Comparison of ENCODE assay signal across 14 cellular contexts in genomic region chr17:17077861-17078732, GRCh38. TPM values are rescaled to one million over a fixed set of nuclear protein-coding genes. Genes with fewer than 3 reads are reported as not detected.
DNase-seq lines count a peak whose midpoint lies in the region; ATAC-seq, FAIRE-seq and TF ChIP-seq lines count a peak whose summit lies in the region.
"Had no signal": no experiment of that assay in that cellular context is flagged by ENCODE, and none has a peak within 500 bp of the region (broad histone marks: within the 10 kb centered on the region; RNA-seq: fewer than 3 reads in every experiment).

No MANE protein-coding gene starts in this region.

- TF ChIP-seq CTCF in 22Rv1 (IDR thresholded peaks at IDR 0.05) (no peak), Peyer's patch (IDR thresholded peaks at IDR 0.05) (peak in 2 of 6 experiments; percentile 16 to 26), pancreas (IDR thresholded peaks at IDR 0.05) (no peak)

- no peak for TF ChIP-seq POLR2A in Peyer's patch (IDR thresholded peaks at IDR 0.05)

- H3K4me1 ChIP-seq in Peyer's patch (peaks cover 0 to 78% (median 7%) of the 10 kb centered on the region in 4 donors), pancreas (peaks cover 16 to 33% (median 27%) of the 10 kb centered on the region in 3 donors)

- H3K27ac ChIP-seq in 22Rv1 (0 out of 2 replicates have a peak overlapping the region, but pooled peaks have one; percentile 13), Peyer's patch (peak overlapping the region in 3 of 4 donors; percentile 43 to 81 (median 76)), pancreas (peak overlapping the region; percentile 24 to 66 (median 45))
- H3K27ac ChIP-seq: SJCRH30 had no signal

- H3K9me3 ChIP-seq in Peyer's patch = no peaks in the 10 kb centered on the region
- H3K9me3 ChIP-seq in pancreas = no peaks in the 10 kb centered on the region
- H3K9me3 ChIP-seq: SJCRH30 had no signal

- WGBS in pancreas, 2 donors = 57 to 62% methylated on average over 15 of the region's 15 CpGs

- intact Hi-C loops in pancreas (cut with DNase I) = loop anchor here in 1 of 3 donors (10.0 kb wide), 1 partner anchor 63 kb away; no protein-coding TSS in a partner anchor

- DNase-seq in Peyer's patch (peak in 2 of 3 donors; percentile 85 to 90), islet precursor cell (peak; percentile 91), pancreas (peak; percentile 66 to 73 (median 69)), GM19240 (ENCODE audit: insufficient read length, low spot score) (no peak)
- DNase-seq: activated naive CD8-positive, alpha-beta T cell treated with anti-CD3 and anti-CD28 coated beads, Interleukin-2, amount 10 ng/mL, durations not matched to agents 7 days and 5 days; NCI-H146; NCI-H774; nucleus accumbens; SJCRH30; stimulated activated CD4-positive, alpha-beta T cell treated with anti-CD3 and anti-CD28 coated beads, Interleukin-15, amount 100 ng/mL, for 24 hours had no signal

- ATAC-seq in pancreas = peak; percentile 87 to 93 (median 90)
- ATAC-seq in GM18519 (IDR thresholded peaks at IDR 0.05; ENCODE audit: low FRiP score, unreplicated experiment) = no peak
- ATAC-seq in HG02870 (IDR thresholded peaks at IDR 0.05; ENCODE audit: unreplicated experiment) = no peak
- ATAC-seq in HG03097 (IDR thresholded peaks at IDR 0.05; ENCODE audit: low FRiP score, unreplicated experiment) = no peak

- H3K36me3 ChIP-seq in Peyer's patch (peaks cover 0 to 32% (median 0%) of the 10 kb centered on the region in 3 donors), pancreas (peaks cover 0 to 11% (median 5%) of the 10 kb centered on the region in 3 donors)

- no peak for FAIRE-seq in pancreas (lab: Jason Lieb, UNC)

- H3K4me3 ChIP-seq in Peyer's patch (no peak overlapping the region), pancreas (no peak overlapping the region)
- H3K4me3 ChIP-seq: SJCRH30 had no signal

- H3K27me3 ChIP-seq in Peyer's patch = no peaks in the 10 kb centered on the region
- no peaks in the 10 kb centered on the region for H3K27me3 ChIP-seq in pancreas
- H3K27me3 ChIP-seq: SJCRH30 had no signal

RNA-seq across cellular contexts. Expression of gene MPRIP, which starts 35.8 kb away (rescaled TPM):
- 100 to 1,000 TPM; 141 to 305 (median 291) TPM for total RNA-seq in Peyer's patch
- total RNA-seq in pancreas = 100 to 1,000 TPM in 2 of 6 donors, 10 to 100 TPM in 4; 91.8 to 134 (median 98.1) TPM
- polyA plus RNA-seq in pancreas = 100 to 1,000 TPM; 174 to 242 TPM

Comparison
In these comparisons a context has a peak if more than half of its experiments do, and no peak if none do; other contexts are left out.
1. H3K27ac ChIP-seq: peak in every context shown above with its lines; median percentile 76 in Peyer's patch; 45 in pancreas; 13 in 22Rv1.
2. ATAC-seq: peak in pancreas (4 of 4); none in GM18519 (single experiment), HG02870 (single experiment) and HG03097 (single experiment).